In the genomic region with DNA sequence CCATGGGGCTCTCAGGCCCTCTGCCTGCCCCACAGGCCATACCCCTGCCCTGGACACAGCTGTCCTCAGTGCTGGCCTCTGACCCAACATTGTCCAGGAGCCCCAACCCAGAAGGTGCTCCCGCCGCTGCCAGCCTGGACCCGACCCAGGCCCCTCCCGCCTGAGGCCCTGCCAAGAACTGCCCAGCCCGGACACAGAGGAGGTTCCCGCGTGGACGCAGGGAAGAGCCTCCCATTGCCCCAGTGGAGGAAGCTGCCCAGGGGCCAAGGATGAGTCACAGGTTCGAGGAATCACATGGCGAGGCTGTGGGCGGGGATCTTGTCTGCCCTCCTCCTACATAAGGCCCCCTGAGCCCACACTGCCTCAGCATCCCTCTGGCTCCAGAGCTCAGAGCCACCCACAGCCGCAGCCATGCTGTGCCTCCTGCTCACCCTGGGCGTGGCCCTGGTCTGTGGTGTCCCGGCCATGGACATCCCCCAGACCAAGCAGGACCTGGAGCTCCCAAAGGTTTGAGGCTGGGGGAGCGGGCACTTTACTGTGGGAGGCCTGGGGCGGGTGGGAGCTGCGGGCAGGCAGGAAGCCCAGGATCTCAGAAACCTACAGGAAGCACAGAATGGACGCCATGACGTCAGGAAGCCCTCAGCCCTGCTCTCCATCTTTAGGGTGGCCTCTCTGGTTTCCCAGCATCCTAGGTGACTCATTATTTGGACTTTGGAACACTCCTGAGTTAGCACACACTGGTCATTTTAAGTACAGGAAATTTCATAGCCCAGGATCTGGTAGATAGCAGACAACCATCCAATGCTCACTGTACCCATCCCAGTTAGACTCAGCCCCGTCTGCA, we compare ENCODE assay signal across 31 cellular contexts. TPM values are rescaled to one million over a fixed set of nuclear protein-coding genes. Genes with fewer than 3 reads are reported as not detected.
A peak's percentile ranks its signal among the peaks of the same experiment; 100 is the strongest.
DNase-seq lines count a peak whose midpoint lies in the region; ATAC-seq and TF ChIP-seq lines count a peak whose summit lies in the region.
"Had no signal": no experiment of that assay in that cellular context is flagged by ENCODE, and none has a peak within 500 bp of the region (broad histone marks: within the 10 kb centered on the region; RNA-seq: fewer than 3 reads in every experiment).

A gene (plus strand): TSS at position 366 of the 844 bp plus-strand sequence.

- TF ChIP-seq CTCF in RWPE2 (IDR thresholded peaks at IDR 0.05; ENCODE audit: poor library complexity, severe bottlenecking), result no peak

- no peaks in the 10 kb centered on the region for H3K9me3 ChIP-seq in RWPE2 (ENCODE audit: severe bottlenecking)
- H3K9me3 ChIP-seq: gastrocnemius medialis, right atrium auricular region had no signal

- no peaks in the 10 kb centered on the region for H3K4me1 ChIP-seq in RWPE2 (ENCODE audit: insufficient read depth, poor library complexity, severe bottlenecking)
- H3K4me1 ChIP-seq: gastrocnemius medialis, right atrium auricular region had no signal

- H3K36me3 ChIP-seq in RWPE2 (ENCODE audit: low read depth), result no peaks in the 10 kb centered on the region
- H3K36me3 ChIP-seq: gastrocnemius medialis, right atrium auricular region had no signal

- ATAC-seq in RWPE2 (ENCODE audit: low read depth), result no peak
- ATAC-seq: CD8-positive, alpha-beta T cell; gastrocnemius medialis; left ventricle myocardium superior; natural killer cell; stimulated activated effector memory CD8-positive, alpha-beta T cell treated with anti-CD3 and anti-CD28 coated beads, Interleukin-12 subunit alpha, Interleukin-12 subunit beta, amount 100 ng/mL, for 72 hours had no signal

- DNase-seq in HT1080 (ENCODE audit: low read depth), result peak; percentile 88
- peak; percentile 37 for DNase-seq in RWPE2 (ENCODE audit: low spot score)
- peak; percentile 55 for DNase-seq in islet precursor cell
- peak; percentile 38 for DNase-seq in ureter (ENCODE audit: low spot score)
- no peak for DNase-seq in activated CD4-positive, alpha-beta T cell treated with anti-CD3 and anti-CD28 coated beads for 48 hours
- DNase-seq in activated CD4-positive, alpha-beta T cell treated with anti-CD3 and anti-CD28 coated beads for 4 hours, result no peak
- no peak for DNase-seq in KG1 (lab: John Stamatoyannopoulos, UW)
- DNase-seq: activated B cell treated with CpG ODN at 0.5 μM for 24 hours; activated CD4-positive, alpha-beta T cell treated with anti-CD3 and anti-CD28 coated beads, Interleukin-2, amount 50 U/mL, for 48 hours; activated effector memory CD4-positive, alpha-beta T cell treated with Interleukin-2 at 50 U/mL for 16 hours; activated naive CD8-positive, alpha-beta T cell treated with anti-CD3 and anti-CD28 coated beads, Interleukin-2, amount 10 ng/mL, durations not matched to agents 7 days and 5 days; AML-193; CD8-positive, alpha-beta T cell; effector memory CD4-positive, alpha-beta T cell; gastrocnemius medialis; GF-D8; HFFc6; left ventricle myocardium superior; natural killer cell; NCI-H1092; NCI-H187; NCI-H526 treated with DMSO at 0.1 percent for 48 hours; Right ventricle myocardium superior; stimulated activated CD4-positive, alpha-beta T cell treated with anti-CD3 and anti-CD28 coated beads, Interleukin-2, amount 100 ng/mL, for 48 hours; T1000 had no signal

- H3K27me3 ChIP-seq in RWPE2 (ENCODE audit: insufficient read depth, poor library complexity, severe bottlenecking), result peaks cover 2% of the 10 kb centered on the region
- H3K27me3 ChIP-seq: right atrium auricular region had no signal

- H3K4me3 ChIP-seq in RWPE2 (ENCODE audit: severe bottlenecking), result no peak within 1 kb of the TSS
- H3K4me3 ChIP-seq: gastrocnemius medialis, right atrium auricular region had no signal

- no peak within 1 kb of the TSS for H3K27ac ChIP-seq in RWPE2 (ENCODE audit: poor library complexity, severe bottlenecking)
- H3K27ac ChIP-seq: gastrocnemius medialis, right atrium auricular region had no signal

RNA-seq across cellular contexts. Expression of the gene that starts here (rescaled TPM):
- 15.7 and 17.5 TPM in 2 replicates for total RNA-seq in HT1080 (2014; rRNA removed; shearing (Covaris generic))
- 35.1 and 39.7 TPM in 2 replicates for polyA plus RNA-seq in HT1080 (2015; cell fraction: cytosol; rRNA removed)
- polyA plus RNA-seq in HT1080 (2015; cell fraction: nucleus; rRNA removed), result 145 and 196 TPM in 2 replicates
- total RNA-seq in ureter, result not detected
- total RNA-seq: activated B cell treated with CpG ODN at 0.5 μM for 24 hours; activated naive CD8-positive, alpha-beta T cell treated with anti-CD3 and anti-CD28 coated beads, Interleukin-2, amount 10 ng/mL, durations not matched to agents 7 days and 5 days; CD8-positive, alpha-beta T cell; cerebellum; gastrocnemius medialis; HFFc6; left ventricle myocardium superior; natural killer cell; osteocyte; right atrium auricular region; Right ventricle myocardium superior; temporal lobe had no signal
- polyA plus RNA-seq: esophagus had no signal

Comparison
In these comparisons a context has a peak if more than half of its experiments do, and no peak if none do; other contexts are left out.
1. RNA of the gene that starts here (total RNA-seq): 15.7 to 17.5 TPM in HT1080; not detected in ureter (single experiment); every median in the first group is over 10 times any median in the second.
2. Peak in DNase-seq in ureter; RNA of the gene not detected or under 1 TPM.
3. DNase-seq: peak in HT1080 (single experiment), RWPE2 (single experiment) and islet precursor cell (single experiment); none in activated CD4-positive, alpha-beta T cell treated with anti-CD3 and anti-CD28 coated beads for 48 hours (single experiment), activated CD4-positive, alpha-beta T cell treated with anti-CD3 and anti-CD28 coated beads for 4 hours (0 of 2) and KG1 (single experiment).